In genomic region chr1:236063919-236064673, GRCh38 we compare ENCODE assay signal across 8 cellular contexts. TPM values are rescaled to one million over a fixed set of nuclear protein-coding genes. Genes with fewer than 3 reads are reported as not detected.
DNase-seq lines count a peak whose midpoint lies in the region; ATAC-seq and TF ChIP-seq lines count a peak whose summit lies in the region.

No MANE protein-coding gene starts in this region.

- peak overlapping the region; percentile 34 for H3K9ac ChIP-seq in H9 (ENCODE audit: extremely low read depth, insufficient read length, low read length)

- peak overlapping the region in 1 of 3 experiments; percentile 56; a peak in 1 of 7 replicates for H3K27ac Mint-ChIP-seq in H9
- H3K27ac Mint-ChIP-seq in activated B cell treated with CpG ODN at 0.5 μM for 24 hours = no peak overlapping the region

- POLR2A ChIA-PET in activated B cell treated with CpG ODN at 0.5 μM for 24 hours (lab: Charles Lee) = no interaction called here

- intact Hi-C loops in activated B cell treated with CpG ODN at 0.5 μM for 24 hours (cut with micrococcal nuclease) = loop anchor here (10.0 kb wide), 1 partner anchor 419 kb away; the partner anchor contains the start of gene GNG4
- intact Hi-C loops in mucosa of descending colon (cut with DNase I, micrococcal nuclease) = no loop called here

- H2BK5ac ChIP-seq in H9 (ENCODE audit: insufficient read length, low read length) = no peak overlapping the region

- H3K4me3 ChIP-seq in mucosa of descending colon = peak overlapping the region; percentile 34
- peak overlapping the region; percentile 97 for H3K4me3 ChIP-seq in urinary bladder (ENCODE audit: low read depth, low read length)

- H3K14ac ChIP-seq in H9 (ENCODE audit: insufficient read depth, low read length) = peak overlapping the region; percentile 62; the same call in 1 of the 2 replicates

- no peak overlapping the region for H3K4ac ChIP-seq in H9 (ENCODE audit: low read depth, low read length)

- DNase-seq in COLO829 (ENCODE audit: low spot score) (peak; percentile 57), H9 (peak; percentile 47), activated B cell treated with CpG ODN at 0.5 μM for 24 hours (peak; percentile 25), mucosa of descending colon (peak; percentile 49 to 61 (median 54)), occipital lobe (lab: John Stamatoyannopoulos, UW) (no peak)

- H3K27ac ChIP-seq in H9 (ENCODE audit: insufficient read length, low read depth, low read length) = no peak overlapping the region
- peak overlapping the region; percentile 99 for H3K27ac ChIP-seq in urinary bladder (ENCODE audit: low read depth)

- no peak overlapping the region for H3K23ac ChIP-seq in H9 (ENCODE audit: insufficient read length, low read depth, low read length)

- H4K8ac ChIP-seq in H9 (replicated peaks; ENCODE audit: insufficient read length, low read depth, low read length) = no peak overlapping the region

- H2BK20ac ChIP-seq in H9 (ENCODE audit: low read depth, low read length, poor library complexity, severe bottlenecking) = no peak overlapping the region

- no peak overlapping the region for H2AFZ ChIP-seq in H9 (ENCODE audit: low read length)

- H3K79me1 ChIP-seq in H9 (ENCODE audit: insufficient read depth, low read depth, low read length, poor library complexity, severe bottlenecking) = no peaks in the 10 kb centered on the region

- H2BK120ac ChIP-seq in H9 (ENCODE audit: low read depth, low read length, poor library complexity, severe bottlenecking) = no peak overlapping the region

- WGBS in H9 (ENCODE audit: extremely low coverage, insufficient read length, low lambda C conversion rate) = no CpG with 5 or more reads among the region's 55 CpGs
- 1% methylated on average over 55 of the region's 55 CpGs for WGBS in urinary bladder

- peaks cover 0 to 10% (median 0%) of the 10 kb centered on the region in 3 experiments; a peak in 3 of 7 replicates for H3K36me3 Mint-ChIP-seq in H9 (ENCODE audit: insufficient read depth in 1 of 3, low read depth in 3 of 3)
- H3K36me3 Mint-ChIP-seq in activated B cell treated with CpG ODN at 0.5 μM for 24 hours (ENCODE audit: low read depth) = no peaks in the 10 kb centered on the region

- H3K4me3 Mint-ChIP-seq in H9 (peak overlapping the region; percentile 72 to 85), activated B cell treated with CpG ODN at 0.5 μM for 24 hours (peak overlapping the region; percentile 60)

- H3K27me3 Mint-ChIP-seq in H9 (ENCODE audit: low read depth) (peaks cover 47% of the 10 kb centered on the region), activated B cell treated with CpG ODN at 0.5 μM for 24 hours (peaks cover 29% of the 10 kb centered on the region)

- H3K56ac ChIP-seq in H9 (ENCODE audit: insufficient read length, low read depth, low read length) = no peak overlapping the region

- peaks cover 8 to 17% of the 10 kb centered on the region in 2 experiments for H3K4me1 Mint-ChIP-seq in H9
- peaks cover 33% of the 10 kb centered on the region for H3K4me1 Mint-ChIP-seq in activated B cell treated with CpG ODN at 0.5 μM for 24 hours

- H3K18ac ChIP-seq in H9 (ENCODE audit: insufficient read length, low read depth, low read length) = no peak overlapping the region

- H3K9me3 Mint-ChIP-seq in H9 (0 out of 5 replicates have a peak, but pooled peaks cover 0 to 1% of the 10 kb centered on the region in 2 experiments), activated B cell treated with CpG ODN at 0.5 μM for 24 hours (no peaks in the 10 kb centered on the region)

- peaks cover 5% of the 10 kb centered on the region; the same call in 1 of the 2 replicates for H3K27me3 ChIP-seq in H9 (ENCODE audit: insufficient read depth, low read length)

- no peak overlapping the region for H2AK5ac ChIP-seq in H9 (ENCODE audit: insufficient read length, low read length)

- H3K36me3 ChIP-seq in mucosa of descending colon (ENCODE audit: low read depth) (no peaks in the 10 kb centered on the region), urinary bladder (ENCODE audit: insufficient read depth) (no peaks in the 10 kb centered on the region)

- H2BK15ac ChIP-seq in H9 (ENCODE audit: low read depth, low read length) = no peak overlapping the region

- H3K9me3 ChIP-seq in H9 (ENCODE audit: control insufficient read depth, low read depth, low read length) (no peaks in the 10 kb centered on the region), mucosa of descending colon (no peaks in the 10 kb centered on the region)

- CTCF ChIA-PET in activated B cell treated with CpG ODN at 0.5 μM for 24 hours (lab: Charles Lee) = no interaction called here

- no peak overlapping the region for H4K5ac ChIP-seq in H9 (ENCODE audit: insufficient read length, low read depth, low read length)

- TF ChIP-seq CTCF in H9 (conservative IDR thresholded peaks at IDR 0.05) = no peak
- no peak for TF ChIP-seq CTCF in activated B cell treated with CpG ODN at 0.5 μM for 24 hours (IDR thresholded peaks at IDR 0.05)
- TF ChIP-seq CTCF in mucosa of descending colon (IDR thresholded peaks at IDR 0.05) = no peak

- H3K4me1 ChIP-seq in H9 (ENCODE audit: insufficient read depth, low read length) (0 out of 2 replicates have a peak, but pooled peaks cover 3% of the 10 kb centered on the region), mucosa of descending colon (ENCODE audit: low read depth) (peaks cover 12% of the 10 kb centered on the region), urinary bladder (ENCODE audit: insufficient read depth) (no peaks in the 10 kb centered on the region)

- H3K4me2 ChIP-seq in H9 (ENCODE audit: insufficient read depth, insufficient read length, low read length) = peak overlapping the region; percentile 87

- no peaks in the 10 kb centered on the region for H3K79me2 ChIP-seq in H9 (ENCODE audit: insufficient read depth, low read length)

- ATAC-seq in activated B cell treated with CpG ODN at 0.5 μM for 24 hours (ENCODE audit: low read depth) (no peak), esophagus mucosa (peak; percentile 47), mucosa of descending colon (peak; percentile 58), GM21576 (IDR thresholded peaks at IDR 0.05; ENCODE audit: unreplicated experiment) (no peak)

- no peak overlapping the region for H2BK12ac ChIP-seq in H9 (ENCODE audit: insufficient read length, low read depth, low read length)

- H4K91ac ChIP-seq in H9 (ENCODE audit: insufficient read length, low read depth, low read length) = no peak overlapping the region

- H3T11ph ChIP-seq in H9 (ENCODE audit: low read length) = no peak overlapping the region

- H4K20me1 ChIP-seq in H9 (ENCODE audit: control insufficient read depth, insufficient read depth, insufficient read length) = no peaks in the 10 kb centered on the region

- H3K23me2 ChIP-seq in H9 (ENCODE audit: insufficient read length, low read depth, low read length, poor library complexity, severe bottlenecking) = peaks cover 9% of the 10 kb centered on the region

RNA-seq across cellular contexts. Expression of gene NID1, which starts 0.8 kb away (rescaled TPM):
- total RNA-seq in H9 (2021) = 28.2 and 28.5 TPM in 2 replicates
- total RNA-seq in activated B cell treated with CpG ODN at 0.5 μM for 24 hours = 0.04 and 0.10 TPM in 2 replicates
- 5.3 TPM for total RNA-seq in esophagus mucosa
- 100 to 1,000 TPM in 1 of 3 donors, 10 to 100 TPM in 1, 1 to 10 TPM in 1; 7.2 to 118 (median 36.7) TPM for total RNA-seq in mucosa of descending colon
- total RNA-seq in urinary bladder = 158 TPM
- 207 TPM for polyA plus RNA-seq in urinary bladder
- total RNA-seq in occipital lobe = 17.6 TPM

Comparison
In these comparisons a context has a peak if more than half of its experiments do, and no peak if none do; other contexts are left out.
1. ATAC-seq: peak in esophagus mucosa (single experiment) and mucosa of descending colon (single experiment); none in activated B cell treated with CpG ODN at 0.5 μM for 24 hours (single experiment) and GM21576 (single experiment).